ENCODE assay signal across 7 cellular contexts in genomic region chr12:54082402-54082892, GRCh38. TPM values are rescaled to one million over a fixed set of nuclear protein-coding genes. Genes with fewer than 3 reads are reported as not detected.
DNase-seq lines count a peak whose midpoint lies in the region; ATAC-seq and TF ChIP-seq lines count a peak whose summit lies in the region.

No MANE protein-coding gene starts in this region.

- no peak overlapping the region for H3K27ac ChIP-seq in heart right ventricle

- intact Hi-C loops in activated CD4-positive, alpha-beta memory T cell treated with anti-CD3 and anti-CD28 coated beads for 36 hours (cut with micrococcal nuclease) = no loop called here
- intact Hi-C loops in heart right ventricle (cut with DNase I) = no loop called here

- no peaks in the 10 kb centered on the region for H3K36me3 Mint-ChIP-seq in activated CD4-positive, alpha-beta memory T cell treated with anti-CD3 and anti-CD28 coated beads for 36 hours

- peak overlapping the region; percentile 71 for H3K4me3 Mint-ChIP-seq in activated CD4-positive, alpha-beta memory T cell treated with anti-CD3 and anti-CD28 coated beads for 36 hours

- peak; percentile 29 for DNase-seq in LHCN-M2 (ENCODE audit: low read depth)
- peak; percentile 46 for DNase-seq in activated CD4-positive, alpha-beta memory T cell treated with anti-CD3 and anti-CD28 coated beads for 36 hours
- DNase-seq in glomerular visceral epithelial cell (ENCODE audit: extremely low spot score) = peak; percentile 33
- DNase-seq in stimulated activated CD8-positive, alpha-beta memory T cell treated with anti-CD3 and anti-CD28 coated beads, Interleukin-4, amount 100 ng/mL, for 24 hours (ENCODE audit: low read depth) = peak; percentile 24
- no peak for DNase-seq in A172 (ENCODE audit: low spot score)
- DNase-seq in GOT3 (lab: John Stamatoyannopoulos, UW) = no peak
- DNase-seq in heart right ventricle = no peak

- 2 to 3% methylated on average over 29 to 36 of the region's 36 CpGs for WGBS in heart right ventricle, 2 donors

- CTCF ChIA-PET in activated CD4-positive, alpha-beta memory T cell treated with anti-CD3 and anti-CD28 coated beads for 36 hours (lab: Charles Lee) = no interaction called here

- peaks cover 21% of the 10 kb centered on the region for H3K27me3 Mint-ChIP-seq in activated CD4-positive, alpha-beta memory T cell treated with anti-CD3 and anti-CD28 coated beads for 36 hours

- peaks cover 0 to 4% (median 0%) of the 10 kb centered on the region in 9 donors for H3K4me1 ChIP-seq in heart right ventricle

- no peaks in the 10 kb centered on the region for H3K9me3 Mint-ChIP-seq in activated CD4-positive, alpha-beta memory T cell treated with anti-CD3 and anti-CD28 coated beads for 36 hours

- POLR2A ChIA-PET in activated CD4-positive, alpha-beta memory T cell treated with anti-CD3 and anti-CD28 coated beads for 36 hours (lab: Charles Lee) = interaction anchor here (0.7 kb wide), 1 partner anchor 204 kb away, joined by 4 read pairs; no protein-coding TSS in a partner anchor

- no peak for TF ChIP-seq CTCF in heart right ventricle (IDR thresholded peaks at IDR 0.05)

- no peaks in the 10 kb centered on the region for H3K9me3 ChIP-seq in heart right ventricle

- H3K27ac Mint-ChIP-seq in activated CD4-positive, alpha-beta memory T cell treated with anti-CD3 and anti-CD28 coated beads for 36 hours = peak overlapping the region; percentile 57

- ATAC-seq in heart right ventricle = no peak

- H3K36me3 ChIP-seq in heart right ventricle = no peaks in the 10 kb centered on the region

- peaks cover 20% of the 10 kb centered on the region for H3K4me1 Mint-ChIP-seq in activated CD4-positive, alpha-beta memory T cell treated with anti-CD3 and anti-CD28 coated beads for 36 hours (ENCODE audit: low read depth)

- H3K27me3 ChIP-seq in heart right ventricle = peaks cover 0 to 95% (median 83%) of the 10 kb centered on the region in 7 donors

- H3K4me3 ChIP-seq in heart right ventricle = peak overlapping the region in 1 of 10 donors; percentile 32

RNA-seq across cellular contexts. Expression of gene HOXC4, which starts 28.8 kb away (rescaled TPM):
- total RNA-seq in LHCN-M2 (2014; rRNA removed) = 2.9 and 4.2 TPM in 2 replicates
- 8.8 TPM for polyA plus RNA-seq in LHCN-M2 (2012)
- under 1 TPM in 1 of 2 experiments, not detected in 1; 0.17 TPM for total RNA-seq in activated CD4-positive, alpha-beta memory T cell treated with anti-CD3 and anti-CD28 coated beads for 36 hours
- not detected in 2 replicates for total RNA-seq in A172 (2014; rRNA removed; shearing (Covaris generic))
- under 1 TPM in 3 of 10 donors, not detected in 7; 0.21 to 0.22 (median 0.21) TPM for total RNA-seq in heart right ventricle
- polyA plus RNA-seq in heart right ventricle = under 1 TPM in 1 of 2 donors, not detected in 1; 0.03 TPM

RNA-seq across cellular contexts. Expression of gene HOXC5, which starts 49.6 kb away (rescaled TPM):
- total RNA-seq in LHCN-M2 (2014; rRNA removed) (1.8 and 2.9 TPM in 2 replicates), heart right ventricle (not detected)
- polyA plus RNA-seq in LHCN-M2 (2012) = 0.55 TPM
- not detected for total RNA-seq in activated CD4-positive, alpha-beta memory T cell treated with anti-CD3 and anti-CD28 coated beads for 36 hours
- 0.57 TPM in 1 of 2 replicates, not detected in the other for total RNA-seq in A172 (2014; rRNA removed; shearing (Covaris generic))
- polyA plus RNA-seq in heart right ventricle = under 1 TPM in 1 of 2 donors, not detected in 1; 0.01 TPM

RNA-seq across cellular contexts. Expression of gene HOXC6, which starts 54.2 kb away (rescaled TPM):
- total RNA-seq in LHCN-M2 (2014; rRNA removed) = 5.3 and 5.6 TPM in 2 replicates
- polyA plus RNA-seq in LHCN-M2 (2012) = 24.5 TPM
- total RNA-seq in activated CD4-positive, alpha-beta memory T cell treated with anti-CD3 and anti-CD28 coated beads for 36 hours = not detected
- 0.31 and 2.5 TPM in 2 replicates for total RNA-seq in A172 (2014; rRNA removed; shearing (Covaris generic))
- total RNA-seq in heart right ventricle = under 1 TPM in 4 of 10 donors, not detected in 6; 0.13 to 0.36 (median 0.18) TPM
- under 1 TPM; 0.03 to 0.29 TPM for polyA plus RNA-seq in heart right ventricle

Comparison
In these comparisons a context has a peak if more than half of its experiments do, and no peak if none do; other contexts are left out.
1. DNase-seq: peak in LHCN-M2 (single experiment), activated CD4-positive, alpha-beta memory T cell treated with anti-CD3 and anti-CD28 coated beads for 36 hours (single experiment), glomerular visceral epithelial cell (single experiment) and stimulated activated CD8-positive, alpha-beta memory T cell treated with anti-CD3 and anti-CD28 coated beads, Interleukin-4, amount 100 ng/mL, for 24 hours (single experiment); none in A172 (single experiment), GOT3 (single experiment) and heart right ventricle (0 of 2).